ENCODE assay signal across 23 cellular contexts in genomic region chr2:177964892-177965291, GRCh38.
"Had no signal": no experiment of that assay in that cellular context is flagged by ENCODE, and none has a peak within 500 bp of the region (broad histone marks: within the 10 kb centered on the region; RNA-seq: fewer than 3 reads in every experiment).

No MANE protein-coding gene starts in this region.

- H3K27ac Mint-ChIP-seq: IgD-negative memory B cell had no signal

- H3K27ac ChIP-seq: HL-60, KMS-11, SJSA1, SK-N-MC had no signal

- H3K4me3 Mint-ChIP-seq: IgD-negative memory B cell had no signal

- H3K4me1 Mint-ChIP-seq: IgD-negative memory B cell had no signal

- H3K4me2 ChIP-seq: KMS-11 had no signal

- H3K4me1 ChIP-seq: SJSA1 had no signal

- DNase-seq: Kasumi-1, MV-4-11, NCI-H1092 treated with DMSO at 0.1 percent for 48 hours, NCI-H1436, NCI-H187, NCI-H2029, NCI-H2081 treated with DMSO at 0.1 percent for 48 hours, NCI-H2171, NCI-H226, NCI-H446, NCI-H510A, NCI-H524 treated with DMSO at 0.1 percent for 48 hours, NCI-H748 treated with DMSO at 0.1 percent for 48 hours, Right ventricle myocardium superior, RPMI8226, SIG-M5, T-helper 2 cell had no signal

- H3K36me3 ChIP-seq: SJSA1 had no signal

- H3K27me3 ChIP-seq: SJSA1 had no signal

- H3K36me3 Mint-ChIP-seq: IgD-negative memory B cell had no signal

- ATAC-seq: K562 had no signal

- H3K4me3 ChIP-seq: K562, SJSA1, SK-N-MC had no signal
